Comparison of ENCODE assay signal across 28 cellular contexts in the genomic region with DNA sequence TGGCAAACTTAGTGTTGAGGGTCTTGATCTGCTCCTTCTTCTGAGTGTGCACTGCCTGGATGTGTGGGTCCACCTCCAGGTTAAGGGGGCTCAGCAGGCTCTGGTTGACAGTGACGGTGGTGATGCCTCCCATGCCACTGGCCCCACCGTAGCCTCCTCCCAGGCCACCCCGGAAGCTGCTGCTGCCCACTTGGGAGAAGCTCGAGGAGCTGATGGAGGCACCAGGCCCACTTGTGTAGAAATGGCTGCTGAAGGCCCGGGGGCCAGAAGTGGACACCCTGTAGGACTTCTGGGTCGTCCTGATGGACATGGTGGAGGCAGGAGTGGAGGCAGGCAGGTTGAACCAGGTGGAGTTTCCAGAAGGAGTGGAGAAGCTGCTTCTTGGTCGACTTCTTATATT.
"Had no signal": no experiment of that assay in that cellular context is flagged by ENCODE, and none has a peak within 500 bp of the region (broad histone marks: within the 10 kb centered on the region; RNA-seq: fewer than 3 reads in every experiment).

No MANE protein-coding gene starts in this region.

- H3K36me3 Mint-ChIP-seq: stimulated activated effector memory CD8-positive, alpha-beta T cell treated with anti-CD3 and anti-CD28 coated beads, Interleukin-12 subunit alpha, Interleukin-12 subunit beta, amount 100 ng/mL, for 72 hours; stimulated activated memory B cell treated with anti-CD40 and anti-IgM and Interleukin-4, amounts not matched to agents 10 μg/mL and 1 μg/mL and 100 μg/mL, for 72 hours; type B pancreatic cell had no signal

- H3K27me3 Mint-ChIP-seq: type B pancreatic cell had no signal

- H3K4me1 Mint-ChIP-seq: stimulated activated effector memory CD8-positive, alpha-beta T cell treated with anti-CD3 and anti-CD28 coated beads, Interleukin-12 subunit alpha, Interleukin-12 subunit beta, amount 100 ng/mL, for 72 hours; stimulated activated memory B cell treated with anti-CD40 and anti-IgM and Interleukin-4, amounts not matched to agents 10 μg/mL and 1 μg/mL and 100 μg/mL, for 72 hours; stimulated activated naive B cell treated with anti-CD40 and anti-IgM and Interleukin-4, amounts not matched to agents 10 μg/mL and 1 μg/mL and 100 μg/mL, for 72 hours; stimulated activated naive CD8-positive, alpha-beta T cell treated with anti-CD3 and anti-CD28 coated beads, Interleukin-15, amount 100 ng/mL, for 72 hours had no signal

- H3K4me3 Mint-ChIP-seq: stimulated activated effector memory CD8-positive, alpha-beta T cell treated with anti-CD3 and anti-CD28 coated beads, Interleukin-12 subunit alpha, Interleukin-12 subunit beta, amount 100 ng/mL, for 72 hours; stimulated activated memory B cell treated with anti-CD40 and anti-IgM and Interleukin-4, amounts not matched to agents 10 μg/mL and 1 μg/mL and 100 μg/mL, for 72 hours; stimulated activated naive B cell treated with anti-CD40 and anti-IgM and Interleukin-4, amounts not matched to agents 10 μg/mL and 1 μg/mL and 100 μg/mL, for 72 hours; stimulated activated naive CD8-positive, alpha-beta T cell treated with anti-CD3 and anti-CD28 coated beads, Interleukin-15, amount 100 ng/mL, for 72 hours; stimulated activated naive CD8-positive, alpha-beta T cell treated with anti-CD3 and anti-CD28 coated beads, Interleukin-15, Interleukin-2, amounts not matched to agents 100 ng/mL and 50 ng/mL, for 24 hours; type B pancreatic cell had no signal

- H3K36me3 ChIP-seq: stomach, suprapubic skin, thoracic aorta, thyroid gland, tibial artery, tibial nerve, transverse colon, upper lobe of left lung, upper lobe of right lung, uterus, vagina had no signal

- H3K9me3 Mint-ChIP-seq: stimulated activated effector memory CD8-positive, alpha-beta T cell treated with anti-CD3 and anti-CD28 coated beads, Interleukin-12 subunit alpha, Interleukin-12 subunit beta, amount 100 ng/mL, for 72 hours; stimulated activated naive CD8-positive, alpha-beta T cell treated with anti-CD3 and anti-CD28 coated beads, Interleukin-15, amount 100 ng/mL, for 72 hours; stimulated activated naive CD8-positive, alpha-beta T cell treated with anti-CD3 and anti-CD28 coated beads, Interleukin-15, Interleukin-2, amounts not matched to agents 100 ng/mL and 50 ng/mL, for 24 hours; type B pancreatic cell had no signal

- DNase-seq: stimulated activated CD4-positive, alpha-beta T cell treated with anti-CD3 and anti-CD28 coated beads, Interleukin-2, amount 100 ng/mL, for 48 hours; stimulated activated CD4-positive, alpha-beta T cell treated with anti-CD3 and anti-CD28 coated beads, Interleukin-4, amount 100 ng/mL, for 1 hour; stimulated activated CD4-positive, alpha-beta T cell treated with anti-CD3 and anti-CD28 coated beads, Interleukin-4, amount 100 ng/mL, for 24 hours; stimulated activated CD4-positive, alpha-beta T cell treated with anti-CD3 and anti-CD28 coated beads, Interleukin-4, amount 100 ng/mL, for 4 hours; stimulated activated CD8-positive, alpha-beta memory T cell treated with anti-CD3 and anti-CD28 coated beads, Interleukin-4, amount 100 ng/mL, for 48 hours; stimulated activated naive B cell treated with anti-CD40 and anti-IgM and Interleukin-4, amounts not matched to agents 10 μg/mL and 1 μg/mL and 100 μg/mL, for 72 hours; stimulated activated naive CD4-positive, alpha-beta T cell; stimulated activated naive CD4-positive, alpha-beta T cell treated with Interleukin-2 at 50 U/mL for 16 hours; stimulated activated naive CD8-positive, alpha-beta T cell treated with anti-CD3 and anti-CD28 coated beads, Interleukin-15, amount 100 ng/mL, for 72 hours; stimulated activated naive CD8-positive, alpha-beta T cell treated with anti-CD3 and anti-CD28 coated beads, Interleukin-15, Interleukin-2, amounts not matched to agents 100 U/mL and 50 U/mL, for 24 hours; stomach; substantia nigra; testis; thyroid gland; tibial artery; transverse colon; trophoblast cell; upper lobe of right lung; uterus had no signal

- H3K27ac Mint-ChIP-seq: stimulated activated effector memory CD8-positive, alpha-beta T cell treated with anti-CD3 and anti-CD28 coated beads, Interleukin-12 subunit alpha, Interleukin-12 subunit beta, amount 100 ng/mL, for 72 hours; stimulated activated memory B cell treated with anti-CD40 and anti-IgM and Interleukin-4, amounts not matched to agents 10 μg/mL and 1 μg/mL and 100 μg/mL, for 72 hours; stimulated activated naive B cell treated with anti-CD40 and anti-IgM and Interleukin-4, amounts not matched to agents 10 μg/mL and 1 μg/mL and 100 μg/mL, for 72 hours; stimulated activated naive CD8-positive, alpha-beta T cell treated with anti-CD3 and anti-CD28 coated beads, Interleukin-15, amount 100 ng/mL, for 72 hours; stimulated activated naive CD8-positive, alpha-beta T cell treated with anti-CD3 and anti-CD28 coated beads, Interleukin-15, Interleukin-2, amounts not matched to agents 100 ng/mL and 50 ng/mL, for 24 hours; type B pancreatic cell had no signal

- H3K4me3 ChIP-seq: stomach, suprapubic skin, testis, thoracic aorta, thyroid gland, tibial artery, tibial nerve, transverse colon, upper lobe of left lung, upper lobe of right lung, uterus, vagina had no signal

- H3K27ac ChIP-seq: stomach, suprapubic skin, testis, thoracic aorta, thyroid gland, tibial artery, tibial nerve, transverse colon, upper lobe of left lung, upper lobe of right lung, uterus, vagina had no signal

- H3K4me1 ChIP-seq: suprapubic skin, testis, thyroid gland, tibial artery, tibial nerve, transverse colon, upper lobe of left lung, upper lobe of right lung, uterus, vagina had no signal

- H3K9me3 ChIP-seq: stomach, suprapubic skin, testis, thoracic aorta, thyroid gland, tibial artery, tibial nerve, transverse colon, upper lobe of left lung, upper lobe of right lung, uterus, vagina had no signal

- H3K27me3 ChIP-seq: stomach, suprapubic skin, testis, thyroid gland, tibial nerve, transverse colon, upper lobe of left lung, upper lobe of right lung, uterus, vagina had no signal
